ENCODE assay signal across 29 cellular contexts in the genomic region with DNA sequence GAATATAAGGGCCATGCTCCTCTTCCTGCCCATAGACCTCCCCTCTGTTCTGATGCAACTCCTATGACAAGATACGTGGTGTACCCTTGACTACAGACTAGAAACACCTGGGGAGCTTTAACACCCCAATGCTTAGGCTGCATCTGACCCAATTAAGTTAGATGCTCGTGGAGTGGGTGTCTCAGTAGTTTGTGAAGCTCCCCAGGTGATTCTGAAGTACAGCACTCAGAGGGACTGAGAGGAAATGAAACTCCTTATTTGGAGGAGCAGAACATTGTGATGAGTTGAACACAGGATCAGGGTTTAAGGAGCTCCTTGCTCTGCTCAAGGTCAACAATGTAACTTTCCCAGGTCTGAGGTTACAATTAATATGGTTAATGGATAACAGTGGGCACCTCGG.
DNase-seq lines count a peak whose midpoint lies in the region; ATAC-seq, FAIRE-seq and TF ChIP-seq lines count a peak whose summit lies in the region.
"Had no signal": no experiment of that assay in that cellular context is flagged by ENCODE, and none has a peak within 500 bp of the region (broad histone marks: within the 10 kb centered on the region; RNA-seq: fewer than 3 reads in every experiment).

No MANE protein-coding gene starts in this region.

- no peak overlapping the region for H3K4me3 Mint-ChIP-seq in activated CD4-positive, alpha-beta T cell treated with anti-CD3 and anti-CD28 coated beads, Interleukin-2, amount 10 ng/mL, durations not matched to agents 24 days and 14 days
- no peak overlapping the region for H3K4me3 Mint-ChIP-seq in stimulated activated memory B cell treated with anti-CD40 and anti-IgM and Interleukin-4, amounts not matched to agents 10 μg/mL and 1 μg/mL and 100 μg/mL, for 72 hours
- H3K4me3 Mint-ChIP-seq: activated B cell treated with CpG ODN at 0.5 μM for 24 hours; central memory CD8-positive, alpha-beta T cell; IgD-negative memory B cell; stimulated activated naive CD8-positive, alpha-beta T cell treated with anti-CD3 and anti-CD28 coated beads, Interleukin-15, amount 100 ng/mL, for 72 hours had no signal

- intact Hi-C loops in activated CD4-positive, alpha-beta T cell treated with anti-CD3 and anti-CD28 coated beads, Interleukin-2, amount 10 ng/mL, durations not matched to agents 24 days and 14 days (cut with micrococcal nuclease): no loop called here
- intact Hi-C loops in OCI-LY7 (cut with micrococcal nuclease; ENCODE audit: unreplicated experiment): loop anchor here (2.0 kb wide), 1 partner anchor 75 kb away; no protein-coding TSS in a partner anchor

- peak overlapping the region; percentile 7; the same call in 1 of the 2 replicates for H2AFZ ChIP-seq in OCI-LY7 (ENCODE audit: low read length)
- H2AFZ ChIP-seq: GM23248 had no signal

- H3K9me2 ChIP-seq in OCI-LY7 (ENCODE audit: insufficient read depth, low read length): no peaks in the 10 kb centered on the region

- no TSS peak for BruUV-seq in OCI-LY7 (replicated peaks; lab: Mats Ljungman, UMichigan)

- H3K79me2 ChIP-seq in OCI-LY7 (ENCODE audit: insufficient read depth, low read depth, low read length): no peaks in the 10 kb centered on the region

- TF ChIP-seq CTCF in OCI-LY7 (conservative IDR thresholded peaks at IDR 0.05; ENCODE audit: low read length): no peak

- H3K36me3 ChIP-seq in OCI-LY7 (ENCODE audit: insufficient read depth, low read length): no peaks in the 10 kb centered on the region
- H3K36me3 ChIP-seq: BE2C had no signal

- ATAC-seq in stimulated activated memory B cell treated with anti-CD40 and anti-IgM and Interleukin-4, amounts not matched to agents 10 μg/mL and 1 μg/mL and 100 μg/mL, for 72 hours: peak; percentile 51
- no peak for ATAC-seq in HG03469 (IDR thresholded peaks at IDR 0.05; ENCODE audit: unreplicated experiment)
- ATAC-seq: left cardiac atrium; stimulated activated naive CD8-positive, alpha-beta T cell treated with anti-CD3 and anti-CD28 coated beads, Interleukin-15, amount 100 ng/mL, for 72 hours had no signal

- no peaks in the 10 kb centered on the region for H3K9me3 ChIP-seq in OCI-LY7 (ENCODE audit: low read length)
- H3K9me3 ChIP-seq: BE2C, tibial nerve had no signal

- POLR2A ChIA-PET in OCI-LY7 (lab: Charles Lee): interaction anchor here (0.5 to 1.5 kb wide), 9 partner anchors 9 to 788 kb away, joined by 3 to 7 read pairs (median 3); no protein-coding TSS in a partner anchor

- peak; percentile 45 for FAIRE-seq in GM19239 (lab: Jason Lieb, UNC)
- FAIRE-seq: A204.1, D721Med had no signal

- CTCF ChIA-PET in OCI-LY7 (lab: Charles Lee; ENCODE audit: unreplicated experiment): no interaction called here

- no peak overlapping the region for H3K27ac Mint-ChIP-seq in activated CD4-positive, alpha-beta T cell treated with anti-CD3 and anti-CD28 coated beads, Interleukin-2, amount 10 ng/mL, durations not matched to agents 24 days and 14 days
- no peak overlapping the region for H3K27ac Mint-ChIP-seq in stimulated activated memory B cell treated with anti-CD40 and anti-IgM and Interleukin-4, amounts not matched to agents 10 μg/mL and 1 μg/mL and 100 μg/mL, for 72 hours
- H3K27ac Mint-ChIP-seq: activated B cell treated with CpG ODN at 0.5 μM for 24 hours; IgD-negative memory B cell; stimulated activated naive CD8-positive, alpha-beta T cell treated with anti-CD3 and anti-CD28 coated beads, Interleukin-15, amount 100 ng/mL, for 72 hours had no signal

- peak; percentile 63 for DNase-seq in activated CD4-positive, alpha-beta T cell treated with anti-CD3 and anti-CD28 coated beads, Interleukin-2, amount 10 ng/mL, durations not matched to agents 24 days and 14 days
- no peak for DNase-seq in activated CD4-positive, alpha-beta T cell treated with anti-CD3 and anti-CD28 coated beads for 48 hours
- DNase-seq in GM19239 (ENCODE audit: insufficient read length, low spot score): no peak
- DNase-seq in OCI-LY7 (ENCODE audit: low spot score): peak; percentile 67
- DNase-seq in NCI-H446 (lab: John Stamatoyannopoulos, UW): no peak
- DNase-seq in T1000 (lab: John Stamatoyannopoulos, UW): no peak
- DNase-seq: activated B cell treated with CpG ODN at 0.5 μM for 24 hours; activated naive CD4-positive, alpha-beta T cell treated with Interleukin-2 at 50 U/mL for 16 hours; activated T-cell treated with anti-CD3 and anti-CD28 coated beads, Interleukin-2, amount 50 U/mL, for 48 hours; aorta; BE2C; dorsolateral prefrontal cortex; GM23248; left cardiac atrium; NCI-H1417 treated with DMSO at 0.1 percent for 48 hours; NCI-H2107; NCI-H524; occipital lobe; stimulated activated CD4-positive, alpha-beta T cell treated with anti-CD3 and anti-CD28 coated beads, Interleukin-2, amount 100 ng/mL, for 48 hours; stimulated activated naive CD8-positive, alpha-beta T cell treated with anti-CD3 and anti-CD28 coated beads, Interleukin-15, amount 100 ng/mL, for 72 hours had no signal

- no peaks in the 10 kb centered on the region for H3K9me3 Mint-ChIP-seq in activated CD4-positive, alpha-beta T cell treated with anti-CD3 and anti-CD28 coated beads, Interleukin-2, amount 10 ng/mL, durations not matched to agents 24 days and 14 days
- H3K9me3 Mint-ChIP-seq in stimulated activated memory B cell treated with anti-CD40 and anti-IgM and Interleukin-4, amounts not matched to agents 10 μg/mL and 1 μg/mL and 100 μg/mL, for 72 hours: no peaks in the 10 kb centered on the region
- H3K9me3 Mint-ChIP-seq: activated B cell treated with CpG ODN at 0.5 μM for 24 hours; central memory CD8-positive, alpha-beta T cell; IgD-negative memory B cell; stimulated activated naive CD8-positive, alpha-beta T cell treated with anti-CD3 and anti-CD28 coated beads, Interleukin-15, amount 100 ng/mL, for 72 hours had no signal

- H3K27ac ChIP-seq in OCI-LY7 (ENCODE audit: low read depth, low read length, poor library complexity, severe bottlenecking): peak overlapping the region; percentile 21
- H3K27ac ChIP-seq: dorsolateral prefrontal cortex, GM23248, RWPE1, tibial nerve had no signal

- no peaks in the 10 kb centered on the region for H4K20me1 ChIP-seq in OCI-LY7 (ENCODE audit: insufficient read depth, low read length)

- H3K4me1 Mint-ChIP-seq in activated CD4-positive, alpha-beta T cell treated with anti-CD3 and anti-CD28 coated beads, Interleukin-2, amount 10 ng/mL, durations not matched to agents 24 days and 14 days: peaks cover 56% of the 10 kb centered on the region
- peaks cover 25% of the 10 kb centered on the region for H3K4me1 Mint-ChIP-seq in stimulated activated memory B cell treated with anti-CD40 and anti-IgM and Interleukin-4, amounts not matched to agents 10 μg/mL and 1 μg/mL and 100 μg/mL, for 72 hours

- H3K4me2 ChIP-seq in OCI-LY7 (ENCODE audit: low read length): peak overlapping the region; percentile 14; the same call in 1 of the 2 replicates
- H3K4me2 ChIP-seq: smooth muscle cell had no signal

- peaks cover 6% of the 10 kb centered on the region for H3K27me3 Mint-ChIP-seq in activated CD4-positive, alpha-beta T cell treated with anti-CD3 and anti-CD28 coated beads, Interleukin-2, amount 10 ng/mL, durations not matched to agents 24 days and 14 days
- no peaks in the 10 kb centered on the region for H3K27me3 Mint-ChIP-seq in stimulated activated memory B cell treated with anti-CD40 and anti-IgM and Interleukin-4, amounts not matched to agents 10 μg/mL and 1 μg/mL and 100 μg/mL, for 72 hours
- H3K27me3 Mint-ChIP-seq: activated B cell treated with CpG ODN at 0.5 μM for 24 hours; central memory CD8-positive, alpha-beta T cell; IgD-negative memory B cell had no signal

- H3K36me3 Mint-ChIP-seq in activated CD4-positive, alpha-beta T cell treated with anti-CD3 and anti-CD28 coated beads, Interleukin-2, amount 10 ng/mL, durations not matched to agents 24 days and 14 days (ENCODE audit: low read depth): peaks cover 2% of the 10 kb centered on the region
- no peaks in the 10 kb centered on the region for H3K36me3 Mint-ChIP-seq in stimulated activated memory B cell treated with anti-CD40 and anti-IgM and Interleukin-4, amounts not matched to agents 10 μg/mL and 1 μg/mL and 100 μg/mL, for 72 hours

- H3K4me1 ChIP-seq in OCI-LY7 (ENCODE audit: insufficient read depth, low read length, poor library complexity, severe bottlenecking): peaks cover 37% of the 10 kb centered on the region
- H3K4me1 ChIP-seq: tibial nerve had no signal

- H3K4me3 ChIP-seq in OCI-LY7 (ENCODE audit: low read depth, low read length, poor library complexity, severe bottlenecking): no peak overlapping the region
- H3K4me3 ChIP-seq: dorsolateral prefrontal cortex, GM23248, smooth muscle cell, tibial nerve had no signal

Comparison
In these comparisons a context has a peak if more than half of its experiments do, and no peak if none do; other contexts are left out.
1. DNase-seq: peak in activated CD4-positive, alpha-beta T cell treated with anti-CD3 and anti-CD28 coated beads, Interleukin-2, amount 10 ng/mL, durations not matched to agents 24 days and 14 days (single experiment) and OCI-LY7 (single experiment); none in activated CD4-positive, alpha-beta T cell treated with anti-CD3 and anti-CD28 coated beads for 48 hours (single experiment), GM19239 (single experiment), NCI-H446 (0 of 2) and T1000 (single experiment).